8 cellular contexts compared by ENCODE assay signal in genomic region chr4:1249148-1249730, GRCh38. TPM values are rescaled to one million over a fixed set of nuclear protein-coding genes. Genes with fewer than 3 reads are reported as not detected.
DNase-seq lines count a peak whose midpoint lies in the region; ATAC-seq and TF ChIP-seq lines count a peak whose summit lies in the region.

No MANE protein-coding gene starts in this region.

- H3K9me3 Mint-ChIP-seq in activated CD4-positive, alpha-beta memory T cell treated with anti-CD3 and anti-CD28 coated beads, Interleukin-2, amount 10 ng/mL, durations not matched to agents 7 days and 5 days, result peaks cover 7% of the 10 kb centered on the region

- H3K4me3 ChIP-seq in AG09309 (ENCODE audit: control insufficient read depth, low read depth, low read length) (peak overlapping the region; percentile 65), ectodermal cell (ENCODE audit: insufficient read depth, low read depth, low read length) (peak overlapping the region; percentile 66)

- peak overlapping the region; percentile 2 for H3K27ac ChIP-seq in ectodermal cell (ENCODE audit: insufficient read depth, low read depth, low read length, poor library complexity, severe bottlenecking)

- peaks cover 7% of the 10 kb centered on the region for H3K9me3 ChIP-seq in ectodermal cell (ENCODE audit: control insufficient read depth, low read length)

- H3K27me3 Mint-ChIP-seq in activated CD4-positive, alpha-beta memory T cell treated with anti-CD3 and anti-CD28 coated beads, Interleukin-2, amount 10 ng/mL, durations not matched to agents 7 days and 5 days, result no peaks in the 10 kb centered on the region

- ATAC-seq in GM18861 (IDR thresholded peaks at IDR 0.05; ENCODE audit: unreplicated experiment) (peak; percentile 39), HG03066 (IDR thresholded peaks at IDR 0.05; ENCODE audit: low read depth, unreplicated experiment) (peak; percentile 39)

- H3K36me3 ChIP-seq in ectodermal cell (ENCODE audit: control insufficient read depth, insufficient read depth, low read length), result peaks cover 30% of the 10 kb centered on the region

- peaks cover 54% of the 10 kb centered on the region for H3K36me3 Mint-ChIP-seq in activated CD4-positive, alpha-beta memory T cell treated with anti-CD3 and anti-CD28 coated beads, Interleukin-2, amount 10 ng/mL, durations not matched to agents 7 days and 5 days (ENCODE audit: low read depth)

- no peak for TF ChIP-seq CTCF in AG09309 (IDR thresholded peaks at IDR 0.05; ENCODE audit: control insufficient read depth, insufficient read depth, low read depth, low read length, missing control alignments)

- no peaks in the 10 kb centered on the region for H3K27me3 ChIP-seq in ectodermal cell (ENCODE audit: control insufficient read depth, insufficient read depth, low read length, poor library complexity, severe bottlenecking)

- peak overlapping the region; percentile 95 for H3K27ac Mint-ChIP-seq in activated CD4-positive, alpha-beta memory T cell treated with anti-CD3 and anti-CD28 coated beads, Interleukin-2, amount 10 ng/mL, durations not matched to agents 7 days and 5 days

- peaks cover 73% of the 10 kb centered on the region for H3K4me1 Mint-ChIP-seq in activated CD4-positive, alpha-beta memory T cell treated with anti-CD3 and anti-CD28 coated beads, Interleukin-2, amount 10 ng/mL, durations not matched to agents 7 days and 5 days

- DNase-seq in AG09309 (ENCODE audit: low read depth) (peak; percentile 46), NCI-H446 (lab: John Stamatoyannopoulos, UW) (peak; percentile 27 to 84), medulla oblongata (ENCODE audit: extremely low spot score) (peak; percentile 91)
- peak; percentile 85 for DNase-seq in activated CD4-positive, alpha-beta memory T cell treated with anti-CD3 and anti-CD28 coated beads, Interleukin-2, amount 10 ng/mL, durations not matched to agents 7 days and 5 days
- peak; percentile 71 to 78 (median 74) for DNase-seq in stimulated activated CD4-positive, alpha-beta T cell treated with anti-CD3 and anti-CD28 coated beads, TNF-alpha, amount 100 ng/mL, for 4 hours (ENCODE audit: low read depth in 3 of 3)

- CTCF ChIA-PET in activated CD4-positive, alpha-beta memory T cell treated with anti-CD3 and anti-CD28 coated beads, Interleukin-2, amount 10 ng/mL, durations not matched to agents 7 days and 5 days (lab: Charles Lee), result interaction anchor here (1.4 to 9.0 kb wide), 4 partner anchors 11 to 112 kb away, joined by 5 to 63 read pairs (median 20); partner anchors contain the start of gene UVSSA

- 0% methylated on average over 86 of the region's 86 CpGs for WGBS in ectodermal cell, 2 experiments

- POLR2A ChIA-PET in activated CD4-positive, alpha-beta memory T cell treated with anti-CD3 and anti-CD28 coated beads, Interleukin-2, amount 10 ng/mL, durations not matched to agents 7 days and 5 days (lab: Charles Lee), result interaction anchor here (1.0 to 9.5 kb wide), 25 partner anchors 8 to 621 kb away, joined by 3 to 120 read pairs (median 6); partner anchors contain the start of genes FGFRL1, GAK, MAEA and NSD2

- peak overlapping the region; percentile 85 for H3K4me3 Mint-ChIP-seq in activated CD4-positive, alpha-beta memory T cell treated with anti-CD3 and anti-CD28 coated beads, Interleukin-2, amount 10 ng/mL, durations not matched to agents 7 days and 5 days

- peaks cover 15% of the 10 kb centered on the region for H3K4me1 ChIP-seq in ectodermal cell (ENCODE audit: control insufficient read depth, insufficient read depth, low read length)

RNA-seq across cellular contexts. Expression of gene CTBP1, which starts 0.3 kb away (rescaled TPM):
- total RNA-seq in activated CD4-positive, alpha-beta memory T cell treated with anti-CD3 and anti-CD28 coated beads, Interleukin-2, amount 10 ng/mL, durations not matched to agents 7 days and 5 days, result 100 to 1,000 TPM; 209 to 221 TPM
- 213 TPM for polyA plus RNA-seq in ectodermal cell (2013, experiment 1 of 4)
- 214 TPM for polyA plus RNA-seq in ectodermal cell (2013, experiment 2 of 4)
- 160 TPM for polyA plus RNA-seq in ectodermal cell (2013, experiment 3 of 4)
- polyA plus RNA-seq in ectodermal cell (2013, experiment 4 of 4), result 178 TPM

RNA-seq across cellular contexts. Expression of gene MAEA, which starts 40.5 kb away (rescaled TPM):
- total RNA-seq in activated CD4-positive, alpha-beta memory T cell treated with anti-CD3 and anti-CD28 coated beads, Interleukin-2, amount 10 ng/mL, durations not matched to agents 7 days and 5 days, result 10 to 100 TPM; 61.6 to 64.1 TPM
- polyA plus RNA-seq in ectodermal cell (2013, experiment 1 of 4), result 82.1 TPM
- polyA plus RNA-seq in ectodermal cell (2013, experiment 2 of 4), result 90.5 TPM
- 78.4 TPM for polyA plus RNA-seq in ectodermal cell (2013, experiment 3 of 4)
- 82.4 TPM for polyA plus RNA-seq in ectodermal cell (2013, experiment 4 of 4)

Comparison
In these comparisons a context has a peak if more than half of its experiments do, and no peak if none do; other contexts are left out.
1. Peak in every context shown above with its lines: DNase-seq, ATAC-seq, H3K4me3 ChIP-seq and H3K27ac ChIP-seq.